5 cellular contexts compared by ENCODE assay signal in genomic region chr19:6606276-6607070, GRCh38. TPM values are rescaled to one million over a fixed set of nuclear protein-coding genes. Genes with fewer than 3 reads are reported as not detected.
"Had no signal": no experiment of that assay in that cellular context is flagged by ENCODE, and none has a peak within 500 bp of the region (broad histone marks: within the 10 kb centered on the region; RNA-seq: fewer than 3 reads in every experiment).

No MANE protein-coding gene starts in this region.

RNA-seq across cellular contexts. Expression of gene CD70, which starts 15.5 kb away (rescaled TPM):
- total RNA-seq: body of pancreas, breast epithelium, cardiac septum, cerebellum had no signal
- polyA plus RNA-seq: aorta had no signal
